In genomic region chr11:63918576-63919171, GRCh38 we compare ENCODE assay signal across 9 cellular contexts. TPM values are rescaled to one million over a fixed set of nuclear protein-coding genes. Genes with fewer than 3 reads are reported as not detected.
DNase-seq lines count a peak whose midpoint lies in the region; ATAC-seq and TF ChIP-seq lines count a peak whose summit lies in the region.
"Had no signal": no experiment of that assay in that cellular context is flagged by ENCODE, and none has a peak within 500 bp of the region (broad histone marks: within the 10 kb centered on the region; RNA-seq: fewer than 3 reads in every experiment).

No MANE protein-coding gene starts in this region.

- BruUV-seq in Calu3 (replicated peaks; lab: Mats Ljungman, UMichigan): no TSS peak

- in situ Hi-C loops in GM13977 (cut with MboI; ENCODE audit: low pct_unique_long_range_greater_than_20kb, low sequenced_read_pairs, unreplicated experiment): no loop called here

- H3K9me3 Mint-ChIP-seq in Calu3 (ENCODE audit: low read depth, unreplicated experiment): no peaks in the 10 kb centered on the region
- H3K9me3 Mint-ChIP-seq in effector memory CD8-positive, alpha-beta T cell: no peaks in the 10 kb centered on the region
- no peaks in the 10 kb centered on the region for H3K9me3 Mint-ChIP-seq in osteocyte (ENCODE audit: unreplicated experiment)

- H3K27ac Mint-ChIP-seq in Calu3 (ENCODE audit: unreplicated experiment) (no peak overlapping the region), osteocyte (ENCODE audit: unreplicated experiment) (no peak overlapping the region)
- peak overlapping the region; percentile 64 to 90 for H3K27ac Mint-ChIP-seq in effector memory CD8-positive, alpha-beta T cell

- H3K4me3 Mint-ChIP-seq in Calu3 (ENCODE audit: low read depth, unreplicated experiment): peak overlapping the region; percentile 70
- peak overlapping the region; percentile 73 for H3K4me3 Mint-ChIP-seq in effector memory CD8-positive, alpha-beta T cell
- peak overlapping the region; percentile 18 for H3K4me3 Mint-ChIP-seq in osteocyte (ENCODE audit: unreplicated experiment)

- H3K4me1 Mint-ChIP-seq in Calu3 (ENCODE audit: low read depth, unreplicated experiment) (peaks cover 8% of the 10 kb centered on the region), osteocyte (ENCODE audit: unreplicated experiment) (peaks cover 16% of the 10 kb centered on the region)
- H3K4me1 Mint-ChIP-seq in effector memory CD8-positive, alpha-beta T cell (ENCODE audit: low read depth in 2 of 2): peaks cover 11 to 18% of the 10 kb centered on the region in 2 donors

- peaks cover 19% of the 10 kb centered on the region for H3K36me3 Mint-ChIP-seq in Calu3 (ENCODE audit: insufficient read depth, unreplicated experiment)
- no peaks in the 10 kb centered on the region for H3K36me3 Mint-ChIP-seq in effector memory CD8-positive, alpha-beta T cell (ENCODE audit: insufficient read depth)
- H3K36me3 Mint-ChIP-seq in osteocyte (ENCODE audit: unreplicated experiment): no peaks in the 10 kb centered on the region

- DNase-seq in Calu3: no peak
- peak; percentile 39 for DNase-seq in NCI-H2227 (lab: John Stamatoyannopoulos, UW; ENCODE audit: unreplicated experiment)
- no peak for DNase-seq in effector memory CD8-positive, alpha-beta T cell
- no peak for DNase-seq in osteocyte (ENCODE audit: extremely low spot score, unreplicated experiment)
- DNase-seq in cerebellar nuclear complex (lab: John Stamatoyannopoulos, UW): no peak
- DNase-seq in NCI-H1048 (lab: John Stamatoyannopoulos, UW): no peak
- DNase-seq in KG1 (lab: John Stamatoyannopoulos, UW): no peak
- DNase-seq in GM13977 (ENCODE audit: low spot score): no peak

- TF ChIP-seq CTCF in Calu3 (IDR thresholded peaks at IDR 0.05; ENCODE audit: unreplicated experiment) (no peak), osteocyte (IDR thresholded peaks at IDR 0.05) (no peak), GM13977 (IDR thresholded peaks at IDR 0.05; ENCODE audit: extremely low read depth, insufficient read depth, missing control alignments) (no peak)

- CTCF ChIA-PET in Calu3 (lab: Charles Lee): interaction anchor here (0.5 kb wide), 1 partner anchor 1312 kb away, joined by 3 read pairs; no protein-coding TSS in a partner anchor

- no peak for ATAC-seq in effector memory CD8-positive, alpha-beta T cell (replicated peaks)

- intact Hi-C loops in Calu3 (cut with micrococcal nuclease; ENCODE audit: unreplicated experiment): no loop called here

- peaks cover 69% of the 10 kb centered on the region for H3K27me3 Mint-ChIP-seq in Calu3 (ENCODE audit: unreplicated experiment)
- no peaks in the 10 kb centered on the region for H3K27me3 Mint-ChIP-seq in effector memory CD8-positive, alpha-beta T cell
- peaks cover 9% of the 10 kb centered on the region for H3K27me3 Mint-ChIP-seq in osteocyte (ENCODE audit: unreplicated experiment)

RNA-seq across cellular contexts. Expression of gene RCOR2, which starts 1.7 kb away (rescaled TPM):
- total RNA-seq in Calu3 (2022) (0.26 and 0.37 TPM in 2 replicates), osteocyte (2.5 and 2.6 TPM in 2 replicates)
- total RNA-seq: T-helper 1 cell treated with Interleukin-12 subunit alpha and Interleukin-12 subunit beta and Interleukin-4 antibody, amounts not matched to agents 30 ng/mL and 1 ng/mL, for 36 hours had no signal

RNA-seq across cellular contexts. Expression of gene NAA40, which starts 20.1 kb away (rescaled TPM):
- total RNA-seq in Calu3 (2022) (41.3 and 44.9 TPM in 2 replicates), osteocyte (24.0 and 28.1 TPM in 2 replicates)

RNA-seq across cellular contexts. Expression of gene COX8A, which starts 55.7 kb away (rescaled TPM):
- total RNA-seq in Calu3 (2022): 313 and 325 TPM in 2 replicates
- total RNA-seq in osteocyte: 253 and 265 TPM in 2 replicates

Comparison
In these comparisons a context has a peak if more than half of its experiments do, and no peak if none do; other contexts are left out.
1. H3K27ac Mint-ChIP-seq: peak in effector memory CD8-positive, alpha-beta T cell (2 of 2); none in Calu3 (single experiment) and osteocyte (single experiment).
2. H3K4me3 Mint-ChIP-seq: peak in every context shown above with its lines; median percentile 73 in effector memory CD8-positive, alpha-beta T cell; 70 in Calu3; 18 in osteocyte.